ENCODE assay signal across 1 cellular context in the genomic region with DNA sequence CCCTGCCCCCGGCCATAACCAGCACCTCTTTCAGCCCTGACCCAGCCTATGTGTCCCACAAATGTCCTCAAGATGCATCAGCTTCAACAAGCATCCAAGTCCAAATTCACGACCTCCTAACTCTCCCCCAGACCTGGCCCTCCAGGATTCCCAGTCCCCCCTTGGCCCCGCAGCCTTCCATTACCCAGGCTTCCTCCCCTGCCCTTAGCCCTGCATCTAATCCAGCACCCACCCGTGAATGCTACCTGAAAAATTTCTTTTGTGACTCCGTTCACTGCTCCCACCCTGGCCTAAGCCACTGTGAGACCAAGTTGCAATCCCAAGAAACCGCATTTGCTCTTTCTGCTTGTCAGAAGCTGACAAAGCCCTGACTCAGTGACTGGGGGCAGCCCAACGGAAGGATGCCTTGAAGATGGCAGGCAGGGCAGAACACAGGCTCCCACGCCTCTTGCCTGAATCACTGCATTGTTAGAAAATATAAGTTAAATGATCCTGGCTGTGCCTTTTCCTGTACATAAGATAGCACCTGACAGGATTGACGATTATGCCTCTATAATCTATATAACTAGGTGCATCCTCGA.
TF ChIP-seq lines count a peak whose summit lies in the region.

No MANE protein-coding gene starts in this region.

TF ChIP-seq in HCT116, 20 proteins besides CTCF, POLR2A, EP300 and RAD21 (continued from another document):
- TF ChIP-seq, protein P1, sequence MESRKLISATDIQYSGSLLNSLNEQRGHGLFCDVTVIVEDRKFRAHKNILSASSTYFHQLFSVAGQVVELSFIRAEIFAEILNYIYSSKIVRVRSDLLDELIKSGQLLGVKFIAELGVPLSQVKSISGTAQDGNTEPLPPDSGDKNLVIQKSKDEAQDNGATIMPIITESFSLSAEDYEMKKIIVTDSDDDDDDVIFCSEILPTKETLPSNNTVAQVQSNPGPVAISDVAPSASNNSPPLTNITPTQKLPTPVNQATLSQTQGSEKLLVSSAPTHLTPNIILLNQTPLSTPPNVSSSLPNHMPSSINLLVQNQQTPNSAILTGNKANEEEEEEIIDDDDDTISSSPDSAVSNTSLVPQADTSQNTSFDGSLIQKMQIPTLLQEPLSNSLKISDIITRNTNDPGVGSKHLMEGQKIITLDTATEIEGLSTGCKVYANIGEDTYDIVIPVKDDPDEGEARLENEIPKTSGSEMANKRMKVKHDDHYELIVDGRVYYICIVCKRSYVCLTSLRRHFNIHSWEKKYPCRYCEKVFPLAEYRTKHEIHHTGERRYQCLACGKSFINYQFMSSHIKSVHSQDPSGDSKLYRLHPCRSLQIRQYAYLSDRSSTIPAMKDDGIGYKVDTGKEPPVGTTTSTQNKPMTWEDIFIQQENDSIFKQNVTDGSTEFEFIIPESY (IDR thresholded peaks at IDR 0.05; ENCODE audit: extremely low read depth, insufficient replicate concordance, low read length) = no peak
- no peak for TF ChIP-seq EGR1 (IDR thresholded peaks at IDR 0.05; ENCODE audit: low read depth)
- TF ChIP-seq SRF (IDR thresholded peaks at IDR 0.05; ENCODE audit: low read depth) = no peak
- TF ChIP-seq JUND (IDR thresholded peaks at IDR 0.05) = no peak
- TF ChIP-seq EZH2phosphoT487 (IDR thresholded peaks at IDR 0.05; ENCODE audit: borderline replicate concordance) = no peak
- no peak for TF ChIP-seq SP1 (IDR thresholded peaks at IDR 0.05; ENCODE audit: low read depth)
- no peak for TF ChIP-seq CEBPB (IDR thresholded peaks at IDR 0.05; ENCODE audit: low read depth)
- no peak for TF ChIP-seq CBX3 (IDR thresholded peaks at IDR 0.05; ENCODE audit: low read depth)
